Comparison of ENCODE assay signal across 8 cellular contexts in genomic region chr22:30423296-30423958, GRCh38. TPM values are rescaled to one million over a fixed set of nuclear protein-coding genes. Genes with fewer than 3 reads are reported as not detected.
A peak's percentile ranks its signal among the peaks of the same experiment; 100 is the strongest.
DNase-seq lines count a peak whose midpoint lies in the region; ATAC-seq and TF ChIP-seq lines count a peak whose summit lies in the region.

No MANE protein-coding gene starts in this region.

- no peaks in the 10 kb centered on the region for H3K27me3 ChIP-seq in MG63
- no peaks in the 10 kb centered on the region for H3K27me3 ChIP-seq in fibroblast of lung (ENCODE audit: control insufficient read depth, insufficient read depth, low read length)
- H3K27me3 ChIP-seq in neutrophil = no peaks in the 10 kb centered on the region

- no peak overlapping the region for H2AFZ ChIP-seq in fibroblast of lung (ENCODE audit: low read length)

- in situ Hi-C loops in KBM-7 (cut with MboI; ENCODE audit: low pct_unique_long_range_greater_than_20kb, low sequenced_read_pairs) = no loop called here

- DNase-seq in MG63 = no peak
- peak; percentile 45 for DNase-seq in activated CD8-positive, alpha-beta memory T cell treated with anti-CD3 and anti-CD28 coated beads, Interleukin-2, amount 50 U/mL, for 4 hours
- no peak for DNase-seq in fibroblast of lung (ENCODE audit: low read depth in 2 of 2)
- DNase-seq in NCI-H1092 treated with DMSO at 0.1 percent for 48 hours (lab: John Stamatoyannopoulos, UW) = no peak
- no peak for DNase-seq in KBM-7

- no peaks in the 10 kb centered on the region for H3K9me3 ChIP-seq in ES-I3 (ENCODE audit: control insufficient read depth, insufficient read depth, low read length)
- H3K9me3 ChIP-seq in MG63 = no peaks in the 10 kb centered on the region
- H3K9me3 ChIP-seq in fibroblast of lung (ENCODE audit: control insufficient read depth, insufficient read depth, low read depth, low read length) = no peaks in the 10 kb centered on the region
- no peaks in the 10 kb centered on the region for H3K9me3 ChIP-seq in neutrophil

- H3K4me2 ChIP-seq in fibroblast of lung (ENCODE audit: extremely low read depth, insufficient read depth, low read length) = peak overlapping the region; percentile 73

- H3K4me3 ChIP-seq in MG63 (peak overlapping the region; percentile 60), fibroblast of lung (replicated peaks in 1 of 4; ENCODE audit: control extremely low read depth in 1 of 4, insufficient read depth in 1 of 4, low read depth in 3 of 4, low read length in 4 of 4) (peak overlapping the region; percentile 34 to 67 (median 51)), neutrophil (ENCODE audit: low read depth in 1 of 2, low read length in 1 of 2) (peak overlapping the region; percentile 76 to 92)

- H3K27ac ChIP-seq in fibroblast of lung (ENCODE audit: insufficient read depth, low read length) (peak overlapping the region; percentile 93), neutrophil (peak overlapping the region; percentile 86)

- H4K20me1 ChIP-seq in fibroblast of lung (ENCODE audit: control insufficient read depth, extremely low read depth, insufficient read depth, low read length) = no peaks in the 10 kb centered on the region

- no peaks in the 10 kb centered on the region for H3K79me2 ChIP-seq in fibroblast of lung (ENCODE audit: control insufficient read depth, insufficient read depth, low read length)

- H3K36me3 ChIP-seq in ES-I3 (ENCODE audit: insufficient read depth, low read length) = no peaks in the 10 kb centered on the region
- H3K36me3 ChIP-seq in MG63 = peaks cover 29% of the 10 kb centered on the region
- H3K36me3 ChIP-seq in fibroblast of lung (ENCODE audit: control insufficient read depth, insufficient read depth, low read length) = peaks cover 2% of the 10 kb centered on the region
- no peaks in the 10 kb centered on the region for H3K36me3 ChIP-seq in neutrophil

- TF ChIP-seq CTCF in fibroblast of lung (conservative IDR thresholded peaks at IDR 0.05 in 1 of 2, IDR thresholded peaks at IDR 0.05 in 1 of 2; ENCODE audit: low read depth in 1 of 2, low read length in 2 of 2) (no peak), neutrophil (IDR thresholded peaks at IDR 0.05) (no peak)

- peaks cover 13% of the 10 kb centered on the region for H3K4me1 ChIP-seq in ES-I3 (ENCODE audit: insufficient read depth, low read length)
- peaks cover 36% of the 10 kb centered on the region for H3K4me1 ChIP-seq in fibroblast of lung (ENCODE audit: control insufficient read depth, extremely low read depth, insufficient read depth, low read length)
- peaks cover 38% of the 10 kb centered on the region in 2 experiments for H3K4me1 ChIP-seq in neutrophil (ENCODE audit: control insufficient read depth in 1 of 2, insufficient read depth in 1 of 2, low read depth in 1 of 2, low read length in 1 of 2)

- H3K9ac ChIP-seq in ES-I3 (ENCODE audit: low read depth, low read length) = peak overlapping the region; percentile 57
- H3K9ac ChIP-seq in fibroblast of lung (ENCODE audit: insufficient read depth, low read length) = peak overlapping the region; percentile 88

- peak; percentile 24 for ATAC-seq in GM21786 (IDR thresholded peaks at IDR 0.05; ENCODE audit: unreplicated experiment)

RNA-seq across cellular contexts. Expression of gene MTFP1, which starts 2.1 kb away (rescaled TPM):
- 25.3 and 35.5 TPM in 2 replicates for total RNA-seq in MG63 (2014; rRNA removed; shearing (Covaris generic); ENCODE audit: low replicate concordance)
- 2.5 and 4.6 TPM in 2 replicates for total RNA-seq in fibroblast of lung
- polyA plus RNA-seq in fibroblast of lung = 3.8 and 5.8 TPM in 2 replicates
- polyA plus RNA-seq in fibroblast of lung (2012) = 4.8 and 9.4 TPM in 2 replicates
- 1.1 and 8.5 TPM in 2 replicates for polyA minus RNA-seq in fibroblast of lung (ENCODE audit: low replicate concordance)

RNA-seq across cellular contexts. Expression of gene SEC14L2, which starts 26.6 kb away (rescaled TPM):
- 16.3 and 30.2 TPM in 2 replicates for total RNA-seq in MG63 (2014; rRNA removed; shearing (Covaris generic); ENCODE audit: low replicate concordance)
- total RNA-seq in fibroblast of lung = 4.9 and 5.8 TPM in 2 replicates
- polyA plus RNA-seq in fibroblast of lung = 10.2 and 17.3 TPM in 2 replicates
- 8.3 and 18.7 TPM in 2 replicates for polyA plus RNA-seq in fibroblast of lung (2012)
- 10.9 and 68.9 TPM in 2 replicates for polyA minus RNA-seq in fibroblast of lung (ENCODE audit: low replicate concordance)

RNA-seq across cellular contexts. Expression of gene RNF215, which starts 36.2 kb away (rescaled TPM):
- 26.9 and 29.6 TPM in 2 replicates for total RNA-seq in MG63 (2014; rRNA removed; shearing (Covaris generic); ENCODE audit: low replicate concordance)
- 20.3 and 30.2 TPM in 2 replicates for total RNA-seq in fibroblast of lung
- polyA plus RNA-seq in fibroblast of lung = 4.2 and 5.3 TPM in 2 replicates
- 9.4 and 10.3 TPM in 2 replicates for polyA plus RNA-seq in fibroblast of lung (2012)
- 15.7 and 19.7 TPM in 2 replicates for polyA minus RNA-seq in fibroblast of lung (ENCODE audit: low replicate concordance)

RNA-seq across cellular contexts. Expression of gene SEC14L3, which starts 48.4 kb away (rescaled TPM):
- not detected in 2 replicates for total RNA-seq in MG63 (2014; rRNA removed; shearing (Covaris generic); ENCODE audit: low replicate concordance)
- not detected in 2 replicates for total RNA-seq in fibroblast of lung
- not detected in 2 replicates for polyA plus RNA-seq in fibroblast of lung
- polyA plus RNA-seq in fibroblast of lung (2012) = not detected in 2 replicates
- not detected in 2 replicates for polyA minus RNA-seq in fibroblast of lung (ENCODE audit: low replicate concordance)
